Comparison of ENCODE assay signal across 1 cellular context in genomic region chr6:83065511-83066192, GRCh38.
TF ChIP-seq lines count a peak whose summit lies in the region.

Gene UBE3D, minus strand, starts transcription at chr6:83065841. Its CDS starts 123 bp downstream, at chr6:83065718.

TF ChIP-seq in K562, 482 proteins besides CTCF, POLR2A, EP300 and RAD21 (continued from another document and continues in another):
- TF ChIP-seq GATAD2B (IDR thresholded peaks at IDR 0.05; ENCODE audit: borderline replicate concordance) (no peak; the same call in 1 of the 2 replicates), SETDB1 (IDR thresholded peaks at IDR 0.05; ENCODE audit: low read length) (no peak), ZNF134 (CRISPR knock-in tag; conservative IDR thresholded peaks at IDR 0.05) (no peak), ZBTB17 (CRISPR knock-in tag; IDR thresholded peaks at IDR 0.05) (peak; percentile 76), PPARD (CRISPR knock-in tag; IDR thresholded peaks at IDR 0.05) (no peak), IFI16 (CRISPR knock-in tag; IDR thresholded peaks at IDR 0.05) (no peak), ZNF384 (IDR thresholded peaks at IDR 0.05; ENCODE audit: low read depth, low read length) (0 out of 2 replicates have a peak, but pooled peaks have one; percentile 6), SUPT5H (IDR thresholded peaks at IDR 0.05) (peak; percentile 78), DMBX1 (CRISPR knock-in tag; IDR thresholded peaks at IDR 0.05; ENCODE audit: borderline replicate concordance) (0 out of 2 replicates have a peak, but pooled peaks have one; percentile 14), PCBP1 (IDR thresholded peaks at IDR 0.05; ENCODE audit: low read depth, low read length, poor library complexity, severe bottlenecking) (no peak), ADNP (tag; IDR thresholded peaks at IDR 0.05) (no peak), YY1 (IDR thresholded peaks at IDR 0.05; ENCODE audit: borderline replicate concordance in 1 of 3, control insufficient read depth in 1 of 3, extremely low read depth in 1 of 3, insufficient read depth in 3 of 3, insufficient read length in 1 of 3, insufficient replicate concordance in 2 of 3, low read depth in 1 of 3, low read length in 2 of 3) (peak in 2 of 3 experiments; percentile 70 to 76), NFE2L1 (tag; IDR thresholded peaks at IDR 0.05; ENCODE audit: borderline replicate concordance, low read depth) (no peak), ZNF354B (CRISPR knock-in tag; IDR thresholded peaks at IDR 0.05) (no peak), FOXM1 (IDR thresholded peaks at IDR 0.05; ENCODE audit: low read depth) (no peak), FOXM1 (CRISPR knock-in tag; IDR thresholded peaks at IDR 0.05; ENCODE audit: low read depth) (no peak), HMG20B (CRISPR knock-in tag; IDR thresholded peaks at IDR 0.05) (no peak), MCM5 (IDR thresholded peaks at IDR 0.05; ENCODE audit: low read depth) (no peak), CC2D1A (IDR thresholded peaks at IDR 0.05) (no peak), TSHZ1 (CRISPR knock-in tag; IDR thresholded peaks at IDR 0.05) (no peak), HSF4 (CRISPR knock-in tag; IDR thresholded peaks at IDR 0.05; ENCODE audit: borderline replicate concordance) (peak; percentile 62; the same call in 1 of the 2 replicates), CHD2 (IDR thresholded peaks at IDR 0.05; ENCODE audit: low read depth, low read length) (0 out of 2 replicates have a peak, but pooled peaks have one; percentile 14), TEAD4 (IDR thresholded peaks at IDR 0.05; ENCODE audit: low read length) (no peak), TEAD4 (CRISPR knock-in tag; IDR thresholded peaks at IDR 0.05; ENCODE audit: borderline replicate concordance) (no peak), STAG1 (CRISPR knock-in tag; IDR thresholded peaks at IDR 0.05; ENCODE audit: borderline replicate concordance) (no peak; the same call in 1 of the 2 replicates), SMARCA4 (IDR thresholded peaks at IDR 0.05) (no peak), ZC3H8 (IDR thresholded peaks at IDR 0.05) (no peak), GABPB2 (CRISPR knock-in tag; conservative IDR thresholded peaks at IDR 0.05) (no peak), CCAR2 (IDR thresholded peaks at IDR 0.05; ENCODE audit: low read depth, low read length) (no peak), NELFE (IDR thresholded peaks at IDR 0.05; ENCODE audit: insufficient read depth, insufficient read length) (no peak), CBX2 (IDR thresholded peaks at IDR 0.05; ENCODE audit: insufficient read depth, low read length, poor library complexity, severe bottlenecking) (no peak), NR3C1 (CRISPR knock-in tag; IDR thresholded peaks at IDR 0.05) (no peak), HCFC1 (IDR thresholded peaks at IDR 0.05; ENCODE audit: low read depth, low read length) (peak; percentile 45; the same call in 1 of the 2 replicates), NCOA1 (IDR thresholded peaks at IDR 0.05; ENCODE audit: low read depth) (no peak), DLX4 (CRISPR knock-in tag; IDR thresholded peaks at IDR 0.05) (no peak), ZNF695 (CRISPR knock-in tag; IDR thresholded peaks at IDR 0.05) (no peak), BHLHE40 (IDR thresholded peaks at IDR 0.05; ENCODE audit: low read length) (peak; percentile 88), TEAD1 (CRISPR knock-in tag; IDR thresholded peaks at IDR 0.05) (0 out of 4 replicates have a peak, but pooled peaks of 1 of the 2 experiments have one; percentile 71), GATAD2A (IDR thresholded peaks at IDR 0.05) (no peak), DPF2 (IDR thresholded peaks at IDR 0.05) (no peak), ZBTB8A (IDR thresholded peaks at IDR 0.05; ENCODE audit: partially characterized antibody) (no peak), ZSCAN32 (CRISPR knock-in tag; IDR thresholded peaks at IDR 0.05) (no peak), FOXA1 (IDR thresholded peaks at IDR 0.05; ENCODE audit: borderline replicate concordance) (no peak), FOXK1 (CRISPR knock-in tag; IDR thresholded peaks at IDR 0.05; ENCODE audit: borderline replicate concordance) (no peak), ARID1B (IDR thresholded peaks at IDR 0.05) (peak; percentile 32), HNRNPLL (IDR thresholded peaks at IDR 0.05; ENCODE audit: low read depth, low read length, poor library complexity, severe bottlenecking) (peak; percentile 49), CREB5 (CRISPR knock-in tag; IDR thresholded peaks at IDR 0.05) (no peak), TFAM (CRISPR knock-in tag; conservative IDR thresholded peaks at IDR 0.05) (no peak), CHCHD3 (CRISPR knock-in tag; IDR thresholded peaks at IDR 0.05) (no peak), CXXC5 (CRISPR knock-in tag; IDR thresholded peaks at IDR 0.05) (peak; percentile 97), ZNF408 (CRISPR knock-in tag; IDR thresholded peaks at IDR 0.05; ENCODE audit: low read depth) (no peak)
- TF ChIP-seq, protein P1, sequence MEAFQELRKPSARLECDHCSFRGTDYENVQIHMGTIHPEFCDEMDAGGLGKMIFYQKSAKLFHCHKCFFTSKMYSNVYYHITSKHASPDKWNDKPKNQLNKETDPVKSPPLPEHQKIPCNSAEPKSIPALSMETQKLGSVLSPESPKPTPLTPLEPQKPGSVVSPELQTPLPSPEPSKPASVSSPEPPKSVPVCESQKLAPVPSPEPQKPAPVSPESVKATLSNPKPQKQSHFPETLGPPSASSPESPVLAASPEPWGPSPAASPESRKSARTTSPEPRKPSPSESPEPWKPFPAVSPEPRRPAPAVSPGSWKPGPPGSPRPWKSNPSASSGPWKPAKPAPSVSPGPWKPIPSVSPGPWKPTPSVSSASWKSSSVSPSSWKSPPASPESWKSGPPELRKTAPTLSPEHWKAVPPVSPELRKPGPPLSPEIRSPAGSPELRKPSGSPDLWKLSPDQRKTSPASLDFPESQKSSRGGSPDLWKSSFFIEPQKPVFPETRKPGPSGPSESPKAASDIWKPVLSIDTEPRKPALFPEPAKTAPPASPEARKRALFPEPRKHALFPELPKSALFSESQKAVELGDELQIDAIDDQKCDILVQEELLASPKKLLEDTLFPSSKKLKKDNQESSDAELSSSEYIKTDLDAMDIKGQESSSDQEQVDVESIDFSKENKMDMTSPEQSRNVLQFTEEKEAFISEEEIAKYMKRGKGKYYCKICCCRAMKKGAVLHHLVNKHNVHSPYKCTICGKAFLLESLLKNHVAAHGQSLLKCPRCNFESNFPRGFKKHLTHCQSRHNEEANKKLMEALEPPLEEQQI (IDR thresholded peaks at IDR 0.05): peak; percentile 88
- TF ChIP-seq, protein P2, sequence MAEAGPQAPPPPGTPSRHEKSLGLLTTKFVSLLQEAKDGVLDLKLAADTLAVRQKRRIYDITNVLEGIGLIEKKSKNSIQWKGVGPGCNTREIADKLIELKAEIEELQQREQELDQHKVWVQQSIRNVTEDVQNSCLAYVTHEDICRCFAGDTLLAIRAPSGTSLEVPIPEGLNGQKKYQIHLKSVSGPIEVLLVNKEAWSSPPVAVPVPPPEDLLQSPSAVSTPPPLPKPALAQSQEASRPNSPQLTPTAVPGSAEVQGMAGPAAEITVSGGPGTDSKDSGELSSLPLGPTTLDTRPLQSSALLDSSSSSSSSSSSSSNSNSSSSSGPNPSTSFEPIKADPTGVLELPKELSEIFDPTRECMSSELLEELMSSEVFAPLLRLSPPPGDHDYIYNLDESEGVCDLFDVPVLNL (CRISPR knock-in tag; IDR thresholded peaks at IDR 0.05; ENCODE audit: low read depth): peak; percentile 96
- TF ChIP-seq, protein P3, sequence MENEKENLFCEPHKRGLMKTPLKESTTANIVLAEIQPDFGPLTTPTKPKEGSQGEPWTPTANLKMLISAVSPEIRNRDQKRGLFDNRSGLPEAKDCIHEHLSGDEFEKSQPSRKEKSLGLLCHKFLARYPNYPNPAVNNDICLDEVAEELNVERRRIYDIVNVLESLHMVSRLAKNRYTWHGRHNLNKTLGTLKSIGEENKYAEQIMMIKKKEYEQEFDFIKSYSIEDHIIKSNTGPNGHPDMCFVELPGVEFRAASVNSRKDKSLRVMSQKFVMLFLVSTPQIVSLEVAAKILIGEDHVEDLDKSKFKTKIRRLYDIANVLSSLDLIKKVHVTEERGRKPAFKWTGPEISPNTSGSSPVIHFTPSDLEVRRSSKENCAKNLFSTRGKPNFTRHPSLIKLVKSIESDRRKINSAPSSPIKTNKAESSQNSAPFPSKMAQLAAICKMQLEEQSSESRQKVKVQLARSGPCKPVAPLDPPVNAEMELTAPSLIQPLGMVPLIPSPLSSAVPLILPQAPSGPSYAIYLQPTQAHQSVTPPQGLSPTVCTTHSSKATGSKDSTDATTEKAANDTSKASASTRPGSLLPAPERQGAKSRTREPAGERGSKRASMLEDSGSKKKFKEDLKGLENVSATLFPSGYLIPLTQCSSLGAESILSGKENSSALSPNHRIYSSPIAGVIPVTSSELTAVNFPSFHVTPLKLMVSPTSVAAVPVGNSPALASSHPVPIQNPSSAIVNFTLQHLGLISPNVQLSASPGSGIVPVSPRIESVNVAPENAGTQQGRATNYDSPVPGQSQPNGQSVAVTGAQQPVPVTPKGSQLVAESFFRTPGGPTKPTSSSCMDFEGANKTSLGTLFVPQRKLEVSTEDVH (IDR thresholded peaks at IDR 0.05; ENCODE audit: low read depth, partially characterized antibody): no peak
- TF ChIP-seq, protein P4, sequence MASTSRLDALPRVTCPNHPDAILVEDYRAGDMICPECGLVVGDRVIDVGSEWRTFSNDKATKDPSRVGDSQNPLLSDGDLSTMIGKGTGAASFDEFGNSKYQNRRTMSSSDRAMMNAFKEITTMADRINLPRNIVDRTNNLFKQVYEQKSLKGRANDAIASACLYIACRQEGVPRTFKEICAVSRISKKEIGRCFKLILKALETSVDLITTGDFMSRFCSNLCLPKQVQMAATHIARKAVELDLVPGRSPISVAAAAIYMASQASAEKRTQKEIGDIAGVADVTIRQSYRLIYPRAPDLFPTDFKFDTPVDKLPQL (IDR thresholded peaks at IDR 0.05; ENCODE audit: extremely low read depth, insufficient read length): no peak
- TF ChIP-seq, protein P5, sequence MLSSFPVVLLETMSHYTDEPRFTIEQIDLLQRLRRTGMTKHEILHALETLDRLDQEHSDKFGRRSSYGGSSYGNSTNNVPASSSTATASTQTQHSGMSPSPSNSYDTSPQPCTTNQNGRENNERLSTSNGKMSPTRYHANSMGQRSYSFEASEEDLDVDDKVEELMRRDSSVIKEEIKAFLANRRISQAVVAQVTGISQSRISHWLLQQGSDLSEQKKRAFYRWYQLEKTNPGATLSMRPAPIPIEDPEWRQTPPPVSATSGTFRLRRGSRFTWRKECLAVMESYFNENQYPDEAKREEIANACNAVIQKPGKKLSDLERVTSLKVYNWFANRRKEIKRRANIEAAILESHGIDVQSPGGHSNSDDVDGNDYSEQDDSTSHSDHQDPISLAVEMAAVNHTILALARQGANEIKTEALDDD (IDR thresholded peaks at IDR 0.05): no peak
- TF ChIP-seq, protein P6, sequence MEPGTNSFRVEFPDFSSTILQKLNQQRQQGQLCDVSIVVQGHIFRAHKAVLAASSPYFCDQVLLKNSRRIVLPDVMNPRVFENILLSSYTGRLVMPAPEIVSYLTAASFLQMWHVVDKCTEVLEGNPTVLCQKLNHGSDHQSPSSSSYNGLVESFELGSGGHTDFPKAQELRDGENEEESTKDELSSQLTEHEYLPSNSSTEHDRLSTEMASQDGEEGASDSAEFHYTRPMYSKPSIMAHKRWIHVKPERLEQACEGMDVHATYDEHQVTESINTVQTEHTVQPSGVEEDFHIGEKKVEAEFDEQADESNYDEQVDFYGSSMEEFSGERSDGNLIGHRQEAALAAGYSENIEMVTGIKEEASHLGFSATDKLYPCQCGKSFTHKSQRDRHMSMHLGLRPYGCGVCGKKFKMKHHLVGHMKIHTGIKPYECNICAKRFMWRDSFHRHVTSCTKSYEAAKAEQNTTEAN (CRISPR knock-in tag; IDR thresholded peaks at IDR 0.05): no peak
